ENCODE assay signal across 13 cellular contexts in genomic region chr22:41779889-41780505, GRCh38. TPM values are rescaled to one million over a fixed set of nuclear protein-coding genes. Genes with fewer than 3 reads are reported as not detected.
DNase-seq lines count a peak whose midpoint lies in the region; TF ChIP-seq lines count a peak whose summit lies in the region.
"Had no signal": no experiment of that assay in that cellular context is flagged by ENCODE, and none has a peak within 500 bp of the region (broad histone marks: within the 10 kb centered on the region; RNA-seq: fewer than 3 reads in every experiment).

No MANE protein-coding gene starts in this region.

- peaks cover 4% of the 10 kb centered on the region for H3K36me3 Mint-ChIP-seq in T-helper 2 cell treated with Interferon-gamma antibody and Interleukin-4, amounts not matched to agents 5 μg/mL and 100 μg/mL, for 36 hours (ENCODE audit: low read depth)
- H3K36me3 Mint-ChIP-seq in nephron progenitor cell (ENCODE audit: low read depth), result no peaks in the 10 kb centered on the region

- H3K27me3 Mint-ChIP-seq in T-helper 2 cell treated with Interferon-gamma antibody and Interleukin-4, amounts not matched to agents 5 μg/mL and 100 μg/mL, for 36 hours (ENCODE audit: low read depth), result no peaks in the 10 kb centered on the region
- peaks cover 12% of the 10 kb centered on the region for H3K27me3 Mint-ChIP-seq in nephron progenitor cell (ENCODE audit: low read depth, poor library complexity)

- H3K4me1 Mint-ChIP-seq in T-helper 2 cell treated with Interferon-gamma antibody and Interleukin-4, amounts not matched to agents 5 μg/mL and 100 μg/mL, for 36 hours (ENCODE audit: low read depth), result peaks cover 30% of the 10 kb centered on the region
- peaks cover 33% of the 10 kb centered on the region for H3K4me1 Mint-ChIP-seq in nephron progenitor cell

- CTCF ChIA-PET in A673 (lab: Charles Lee), result no interaction called here

- H3K27me3 ChIP-seq in A673 (replicated peaks; ENCODE audit: insufficient read depth, low read depth, low read length, poor library complexity), result no peaks in the 10 kb centered on the region
- H3K27me3 ChIP-seq: dorsolateral prefrontal cortex, left lung had no signal

- H3K36me3 ChIP-seq in A673 (ENCODE audit: insufficient read depth, low read length, poor library complexity, severe bottlenecking), result no peaks in the 10 kb centered on the region
- H3K36me3 ChIP-seq: left lung had no signal

- H3K4me1 ChIP-seq in A673 (ENCODE audit: insufficient read depth, low read length, poor library complexity, severe bottlenecking), result no peaks in the 10 kb centered on the region
- H3K4me1 ChIP-seq: A549 had no signal

- no peaks in the 10 kb centered on the region for H3K9me3 Mint-ChIP-seq in T-helper 2 cell treated with Interferon-gamma antibody and Interleukin-4, amounts not matched to agents 5 μg/mL and 100 μg/mL, for 36 hours
- no peaks in the 10 kb centered on the region for H3K9me3 Mint-ChIP-seq in nephron progenitor cell

- POLR2A ChIA-PET in A673 (lab: Charles Lee; ENCODE audit: low non-redundant PET), result no interaction called here

- no peaks in the 10 kb centered on the region for H3K9me3 ChIP-seq in A673 (ENCODE audit: low read depth, low read length, poor library complexity, severe bottlenecking)
- H3K9me3 ChIP-seq: A549, left lung had no signal

- peak overlapping the region; percentile 64 for H3K4me3 Mint-ChIP-seq in T-helper 2 cell treated with Interferon-gamma antibody and Interleukin-4, amounts not matched to agents 5 μg/mL and 100 μg/mL, for 36 hours
- H3K4me3 Mint-ChIP-seq in nephron progenitor cell, result no peak overlapping the region

- intact Hi-C loops in A673 (cut with micrococcal nuclease; ENCODE audit: unreplicated experiment), result no loop called here

- TF ChIP-seq CTCF in nephron progenitor cell (IDR thresholded peaks at IDR 0.05), result no peak
- no peak for TF ChIP-seq CTCF in A673 (conservative IDR thresholded peaks at IDR 0.05; ENCODE audit: low read depth, low read length)

- H3K27ac ChIP-seq in A673 (ENCODE audit: low read depth, low read length, poor library complexity, severe bottlenecking), result no peak overlapping the region
- H3K27ac ChIP-seq: A549, dorsolateral prefrontal cortex had no signal

- BruUV-seq in A673 (replicated peaks; lab: Mats Ljungman, UMichigan), result no TSS peak

- no peak overlapping the region for H3K4me3 ChIP-seq in A673 (ENCODE audit: low read depth, low read length, poor library complexity, severe bottlenecking)
- H3K4me3 ChIP-seq: A549, dorsolateral prefrontal cortex, left lung had no signal

- peak; percentile 60 for DNase-seq in activated CD8-positive, alpha-beta memory T cell treated with anti-CD3 and anti-CD28 coated beads for 24 hours
- no peak for DNase-seq in activated CD8-positive, alpha-beta memory T cell treated with anti-CD3 and anti-CD28 coated beads, Interleukin-2, amount 50 U/mL, for 48 hours
- DNase-seq in T-helper 2 cell treated with Interferon-gamma antibody and Interleukin-4, amounts not matched to agents 5 μg/mL and 100 μg/mL, for 36 hours (ENCODE audit: low spot score), result no peak
- peak; percentile 29 for DNase-seq in activated naive CD4-positive, alpha-beta T cell treated with anti-CD3 and anti-CD28 coated beads, Interleukin-2, amount 50 U/mL, for 16 hours
- DNase-seq in nephron progenitor cell (no peak), NCI-H1092 treated with DMSO at 0.1 percent for 48 hours (lab: John Stamatoyannopoulos, UW) (no peak), A673 (ENCODE audit: low spot score) (no peak), NCI-H1436 treated with DMSO at 0.1 percent for 48 hours (lab: John Stamatoyannopoulos, UW) (no peak)
- DNase-seq: dorsolateral prefrontal cortex, left lung, NCI-H2107, NCI-H774 had no signal

- peak overlapping the region; percentile 97 for H3K27ac Mint-ChIP-seq in T-helper 2 cell treated with Interferon-gamma antibody and Interleukin-4, amounts not matched to agents 5 μg/mL and 100 μg/mL, for 36 hours
- peak overlapping the region; percentile 73 for H3K27ac Mint-ChIP-seq in nephron progenitor cell

RNA-seq across cellular contexts. Expression of gene CCDC134, which starts 20.5 kb away (rescaled TPM):
- total RNA-seq in A673 (2021), result 25.9 and 27.4 TPM in 2 replicates

RNA-seq across cellular contexts. Expression of gene SREBF2, which starts 52.9 kb away (rescaled TPM):
- total RNA-seq in A673 (2021), result 141 and 162 TPM in 2 replicates

Comparison
In these comparisons a context has a peak if more than half of its experiments do, and no peak if none do; other contexts are left out.
1. DNase-seq: peak in activated CD8-positive, alpha-beta memory T cell treated with anti-CD3 and anti-CD28 coated beads for 24 hours (single experiment) and activated naive CD4-positive, alpha-beta T cell treated with anti-CD3 and anti-CD28 coated beads, Interleukin-2, amount 50 U/mL, for 16 hours (single experiment); none in activated CD8-positive, alpha-beta memory T cell treated with anti-CD3 and anti-CD28 coated beads, Interleukin-2, amount 50 U/mL, for 48 hours (single experiment), T-helper 2 cell treated with Interferon-gamma antibody and Interleukin-4, amounts not matched to agents 5 μg/mL and 100 μg/mL, for 36 hours (single experiment), nephron progenitor cell (single experiment), NCI-H1092 treated with DMSO at 0.1 percent for 48 hours (single experiment), A673 (single experiment) and NCI-H1436 treated with DMSO at 0.1 percent for 48 hours (single experiment).